In the genomic region with DNA sequence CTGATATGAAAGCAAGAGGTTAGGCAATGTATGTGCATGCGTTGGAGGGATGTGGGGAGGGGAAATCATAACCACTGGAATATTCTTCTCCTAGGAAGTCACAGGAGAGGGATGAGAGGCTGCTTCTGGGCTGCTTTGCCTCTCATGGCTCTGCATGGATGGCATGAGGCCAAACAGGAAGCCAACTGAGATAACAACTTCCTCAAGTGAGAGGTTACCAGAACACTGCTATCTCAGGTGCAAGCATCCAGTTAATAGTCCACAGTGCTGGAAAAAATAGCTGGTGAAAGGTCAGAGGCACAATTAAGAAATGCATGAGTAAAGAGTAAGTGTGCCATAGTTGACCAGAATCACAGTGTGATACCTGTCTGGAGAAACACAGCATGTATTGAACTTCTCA, we compare ENCODE assay signal across 8 cellular contexts.
DNase-seq lines count a peak whose midpoint lies in the region; ATAC-seq, FAIRE-seq and TF ChIP-seq lines count a peak whose summit lies in the region.

No MANE protein-coding gene starts in this region.

- H3K9me3 ChIP-seq in naive thymus-derived CD4-positive, alpha-beta T cell (ENCODE audit: control insufficient read depth in 2 of 3, low read length in 3 of 3), result no peaks in the 10 kb centered on the region

- H3K27ac ChIP-seq in naive thymus-derived CD4-positive, alpha-beta T cell (ENCODE audit: low read depth, low read length), result no peak overlapping the region

- peak; percentile 69 for DNase-seq in activated CD4-positive, alpha-beta T cell treated with anti-CD3 and anti-CD28 coated beads, Interleukin-2, amount 10 ng/mL, durations not matched to agents 24 days and 14 days
- no peak for DNase-seq in activated CD4-positive, alpha-beta T cell treated with anti-CD3 and anti-CD28 coated beads, Interleukin-2, amount 50 U/mL, for 1 hour
- DNase-seq in HK-2 (ENCODE audit: unreplicated experiment) (peak; percentile 10), MV-4-11 (lab: John Stamatoyannopoulos, UW) (no peak), D721Med (ENCODE audit: insufficient read length, low spot score) (no peak)
- peak; percentile 24 for DNase-seq in activated CD8-positive, alpha-beta T cell treated with anti-CD3 and anti-CD28 coated beads for 36 hours
- peak in 7 of 9 donors; percentile 5 to 39 (median 30) for DNase-seq in naive thymus-derived CD4-positive, alpha-beta T cell

- no peaks in the 10 kb centered on the region for H3K27me3 Mint-ChIP-seq in activated CD4-positive, alpha-beta T cell treated with anti-CD3 and anti-CD28 coated beads, Interleukin-2, amount 10 ng/mL, durations not matched to agents 24 days and 14 days
- H3K27me3 Mint-ChIP-seq in activated CD8-positive, alpha-beta T cell treated with anti-CD3 and anti-CD28 coated beads for 36 hours, result no peaks in the 10 kb centered on the region
- no peaks in the 10 kb centered on the region for H3K27me3 Mint-ChIP-seq in naive thymus-derived CD4-positive, alpha-beta T cell

- H3K27me3 ChIP-seq in naive thymus-derived CD4-positive, alpha-beta T cell (ENCODE audit: control insufficient read depth in 2 of 2, insufficient read depth in 2 of 2, low read length in 2 of 2), result no peaks in the 10 kb centered on the region

- CTCF ChIA-PET in activated CD8-positive, alpha-beta T cell treated with anti-CD3 and anti-CD28 coated beads for 36 hours (lab: Charles Lee), result no interaction called here
- CTCF ChIA-PET in naive thymus-derived CD4-positive, alpha-beta T cell (lab: Charles Lee), result no interaction called here

- H3K36me3 Mint-ChIP-seq in activated CD4-positive, alpha-beta T cell treated with anti-CD3 and anti-CD28 coated beads, Interleukin-2, amount 10 ng/mL, durations not matched to agents 24 days and 14 days (ENCODE audit: low read depth), result peaks cover 20% of the 10 kb centered on the region
- H3K36me3 Mint-ChIP-seq in activated CD8-positive, alpha-beta T cell treated with anti-CD3 and anti-CD28 coated beads for 36 hours (ENCODE audit: low read depth), result peaks cover 7% of the 10 kb centered on the region
- H3K36me3 Mint-ChIP-seq in naive thymus-derived CD4-positive, alpha-beta T cell, result peaks cover 0 to 39% (median 0%) of the 10 kb centered on the region in 5 donors

- POLR2A ChIA-PET in activated CD8-positive, alpha-beta T cell treated with anti-CD3 and anti-CD28 coated beads for 36 hours (lab: Charles Lee), result no interaction called here
- POLR2A ChIA-PET in naive thymus-derived CD4-positive, alpha-beta T cell (lab: Charles Lee), result no interaction called here

- no peak for ATAC-seq in activated CD8-positive, alpha-beta T cell treated with anti-CD3 and anti-CD28 coated beads for 36 hours
- peak; percentile 50 for ATAC-seq in naive thymus-derived CD4-positive, alpha-beta T cell
- no peak for ATAC-seq in HG03342 (IDR thresholded peaks at IDR 0.05; ENCODE audit: unreplicated experiment)

- H3K27ac Mint-ChIP-seq in activated CD4-positive, alpha-beta T cell treated with anti-CD3 and anti-CD28 coated beads, Interleukin-2, amount 10 ng/mL, durations not matched to agents 24 days and 14 days, result peak overlapping the region; percentile 49
- peak overlapping the region; percentile 49 for H3K27ac Mint-ChIP-seq in activated CD8-positive, alpha-beta T cell treated with anti-CD3 and anti-CD28 coated beads for 36 hours
- peak overlapping the region in 8 of 9 donors; percentile 6 to 85 (median 32) for H3K27ac Mint-ChIP-seq in naive thymus-derived CD4-positive, alpha-beta T cell

- H3K4me1 ChIP-seq in naive thymus-derived CD4-positive, alpha-beta T cell (ENCODE audit: control insufficient read depth in 2 of 2, insufficient read depth in 2 of 2, low read length in 2 of 2), result peaks cover 0 to 11% of the 10 kb centered on the region in 2 donors

- FAIRE-seq in D721Med (lab: Jason Lieb, UNC), result no peak

- TF ChIP-seq CTCF in activated CD8-positive, alpha-beta T cell treated with anti-CD3 and anti-CD28 coated beads for 36 hours (IDR thresholded peaks at IDR 0.05), result no peak
- TF ChIP-seq CTCF in D721Med (IDR thresholded peaks at IDR 0.05; ENCODE audit: insufficient read depth, missing control alignments), result no peak

- H3K36me3 ChIP-seq in naive thymus-derived CD4-positive, alpha-beta T cell (ENCODE audit: control insufficient read depth in 2 of 3, insufficient read depth in 3 of 3, low read length in 3 of 3), result no peaks in the 10 kb centered on the region

- no peak overlapping the region for H3K4me3 Mint-ChIP-seq in activated CD4-positive, alpha-beta T cell treated with anti-CD3 and anti-CD28 coated beads, Interleukin-2, amount 10 ng/mL, durations not matched to agents 24 days and 14 days
- H3K4me3 Mint-ChIP-seq in activated CD8-positive, alpha-beta T cell treated with anti-CD3 and anti-CD28 coated beads for 36 hours, result no peak overlapping the region
- peak overlapping the region in 5 of 10 donors; percentile 1 to 55 (median 21) for H3K4me3 Mint-ChIP-seq in naive thymus-derived CD4-positive, alpha-beta T cell

- no peak overlapping the region for H3K4me3 ChIP-seq in naive thymus-derived CD4-positive, alpha-beta T cell (ENCODE audit: low read length)

- peaks cover 41% of the 10 kb centered on the region for H3K4me1 Mint-ChIP-seq in activated CD4-positive, alpha-beta T cell treated with anti-CD3 and anti-CD28 coated beads, Interleukin-2, amount 10 ng/mL, durations not matched to agents 24 days and 14 days
- H3K4me1 Mint-ChIP-seq in activated CD8-positive, alpha-beta T cell treated with anti-CD3 and anti-CD28 coated beads for 36 hours (ENCODE audit: low read depth), result peaks cover 46% of the 10 kb centered on the region
- peaks cover 13 to 48% (median 29%) of the 10 kb centered on the region in 7 donors for H3K4me1 Mint-ChIP-seq in naive thymus-derived CD4-positive, alpha-beta T cell

- peaks cover 15% of the 10 kb centered on the region for H3K9me3 Mint-ChIP-seq in activated CD4-positive, alpha-beta T cell treated with anti-CD3 and anti-CD28 coated beads, Interleukin-2, amount 10 ng/mL, durations not matched to agents 24 days and 14 days
- peaks cover 2% of the 10 kb centered on the region for H3K9me3 Mint-ChIP-seq in activated CD8-positive, alpha-beta T cell treated with anti-CD3 and anti-CD28 coated beads for 36 hours
- H3K9me3 Mint-ChIP-seq in naive thymus-derived CD4-positive, alpha-beta T cell, result peaks cover 0 to 5% (median 0%) of the 10 kb centered on the region in 11 donors

- intact Hi-C loops in activated CD4-positive, alpha-beta T cell treated with anti-CD3 and anti-CD28 coated beads, Interleukin-2, amount 10 ng/mL, durations not matched to agents 24 days and 14 days (cut with micrococcal nuclease), result no loop called here
- intact Hi-C loops in activated CD8-positive, alpha-beta T cell treated with anti-CD3 and anti-CD28 coated beads for 36 hours (cut with micrococcal nuclease), result no loop called here
- intact Hi-C loops in naive thymus-derived CD4-positive, alpha-beta T cell (cut with micrococcal nuclease), result loop anchor here (2.0 to 10.0 kb wide), 3 partner anchors 80 to 270 kb away; a partner anchor contains a TSS

Comparison
In these comparisons a context has a peak if more than half of its experiments do, and no peak if none do; other contexts are left out.
1. DNase-seq: peak in activated CD4-positive, alpha-beta T cell treated with anti-CD3 and anti-CD28 coated beads, Interleukin-2, amount 10 ng/mL, durations not matched to agents 24 days and 14 days (single experiment), HK-2 (single experiment), activated CD8-positive, alpha-beta T cell treated with anti-CD3 and anti-CD28 coated beads for 36 hours (single experiment) and naive thymus-derived CD4-positive, alpha-beta T cell (7 of 9); none in activated CD4-positive, alpha-beta T cell treated with anti-CD3 and anti-CD28 coated beads, Interleukin-2, amount 50 U/mL, for 1 hour (single experiment), MV-4-11 (single experiment) and D721Med (single experiment).
2. intact Hi-C loops: an anchor here in naive thymus-derived CD4-positive, alpha-beta T cell (2.0 to 10.0 kb wide); none called in activated CD4-positive, alpha-beta T cell treated with anti-CD3 and anti-CD28 coated beads, Interleukin-2, amount 10 ng/mL, durations not matched to agents 24 days and 14 days and activated CD8-positive, alpha-beta T cell treated with anti-CD3 and anti-CD28 coated beads for 36 hours.
3. Peak in every context shown above with its lines, with median percentiles within 50 percentile points of each other: H3K27ac Mint-ChIP-seq.